Comparison of ENCODE assay signal across 8 cellular contexts in genomic region chr9:129146441-129146933, GRCh38. TPM values are rescaled to one million over a fixed set of nuclear protein-coding genes. Genes with fewer than 3 reads are reported as not detected.
DNase-seq lines count a peak whose midpoint lies in the region; ATAC-seq and TF ChIP-seq lines count a peak whose summit lies in the region.

No MANE protein-coding gene starts in this region.

- H3K79me2 ChIP-seq in GM23338 (replicated peaks; ENCODE audit: insufficient read depth) (peaks cover 2% of the 10 kb centered on the region), smooth muscle cell (ENCODE audit: low read depth) (peaks cover 18% of the 10 kb centered on the region)

- H4K20me1 ChIP-seq in GM23338 (replicated peaks; ENCODE audit: insufficient read depth) = peaks cover 9% of the 10 kb centered on the region
- H4K20me1 ChIP-seq in smooth muscle cell (ENCODE audit: low read depth) = peaks cover 22% of the 10 kb centered on the region

- ATAC-seq in GM23338 = peak; percentile 1; the same call in 1 of the 3 replicates
- ATAC-seq in GM18511 (IDR thresholded peaks at IDR 0.05; ENCODE audit: unreplicated experiment) = no peak
- no peak for ATAC-seq in HG03521 (IDR thresholded peaks at IDR 0.05; ENCODE audit: unreplicated experiment)

- no peaks in the 10 kb centered on the region for H3K9me3 Mint-ChIP-seq in GM23338

- H3K36me3 Mint-ChIP-seq in GM23338 (ENCODE audit: low read depth) = peaks cover 39% of the 10 kb centered on the region

- no peak for DNase-seq in GM23338 (ENCODE audit: low spot score)
- DNase-seq in caudate nucleus (lab: John Stamatoyannopoulos, UW) = peak in 14 of 61 donors; percentile 5 to 72 (median 22)
- DNase-seq in left kidney (ENCODE audit: low read depth, low spot score) = peak; percentile 33
- DNase-seq in smooth muscle cell (lab: John Stamatoyannopoulos, UW; ENCODE audit: unreplicated experiment) = no peak
- no peak for DNase-seq in DMS79 (lab: John Stamatoyannopoulos, UW)
- no peak for DNase-seq in NK-92 (lab: John Stamatoyannopoulos, UW; ENCODE audit: unreplicated experiment)

- H3K27ac ChIP-seq in GM23338 (ENCODE audit: low read depth) (peak overlapping the region; percentile 78), caudate nucleus (ENCODE audit: low read depth, low read length) (peak overlapping the region; percentile 78), smooth muscle cell (ENCODE audit: low read depth) (peak overlapping the region; percentile 77)

- H3K9me3 ChIP-seq in smooth muscle cell (replicated peaks; ENCODE audit: low read depth) = no peaks in the 10 kb centered on the region

- H3K4me1 Mint-ChIP-seq in GM23338 = peaks cover 54% of the 10 kb centered on the region

- no peak for TF ChIP-seq CTCF in GM23338 (conservative IDR thresholded peaks at IDR 0.05; ENCODE audit: low read depth in 2 of 2)
- TF ChIP-seq CTCF in smooth muscle cell (IDR thresholded peaks at IDR 0.05; ENCODE audit: borderline replicate concordance, insufficient read depth, poor library complexity, severe bottlenecking) = no peak

- WGBS in smooth muscle cell (ENCODE audit: low lambda C conversion rate) = 66% methylated on average over 8 of the region's 8 CpGs

- H3K4me1 ChIP-seq in GM23338 (ENCODE audit: insufficient read depth) (peaks cover 42% of the 10 kb centered on the region), smooth muscle cell (ENCODE audit: low read depth) (peaks cover 41% of the 10 kb centered on the region)

- H3K4me2 ChIP-seq in GM23338 = peak overlapping the region; percentile 38; the same call in 1 of the 2 replicates
- peak overlapping the region; percentile 71 for H3K4me2 ChIP-seq in smooth muscle cell

- H3K27me3 Mint-ChIP-seq in GM23338 (ENCODE audit: insufficient read depth, low read depth, poor library complexity) = peaks cover 24% of the 10 kb centered on the region

- H3K27me3 ChIP-seq in GM23338 (ENCODE audit: insufficient read depth) (no peaks in the 10 kb centered on the region), smooth muscle cell (ENCODE audit: low read depth) (no peaks in the 10 kb centered on the region)

- H3F3A ChIP-seq in GM23338 (replicated peaks; ENCODE audit: low read depth) = no peaks in the 10 kb centered on the region; the same call in 1 of the 2 replicates
- H3F3A ChIP-seq in smooth muscle cell (ENCODE audit: low read depth) = peaks cover 15% of the 10 kb centered on the region

- H3K9ac ChIP-seq in smooth muscle cell (ENCODE audit: low read depth) = peak overlapping the region; percentile 53

- H3K9me2 ChIP-seq in GM23338 (ENCODE audit: insufficient read depth) = no peaks in the 10 kb centered on the region

- H3K4me3 Mint-ChIP-seq in GM23338 = no peak overlapping the region; the same call in 2 of the 3 replicates

- peaks cover 6% of the 10 kb centered on the region for H3K36me3 ChIP-seq in GM23338 (ENCODE audit: insufficient read depth)
- H3K36me3 ChIP-seq in smooth muscle cell (ENCODE audit: low read depth) = no peaks in the 10 kb centered on the region

- H3K27ac Mint-ChIP-seq in GM23338 = peak overlapping the region; percentile 88

- H3K4me3 ChIP-seq in GM23338 (no peak overlapping the region), smooth muscle cell (no peak overlapping the region)

- H2AFZ ChIP-seq in GM23338 = no peak overlapping the region
- no peak overlapping the region for H2AFZ ChIP-seq in smooth muscle cell (ENCODE audit: low read depth)

TF ChIP-seq in GM23338, 12 proteins besides CTCF, POLR2A, EP300 and RAD21:
- no peak for TF ChIP-seq ZNF331 (CRISPR knock-in tag; IDR thresholded peaks at IDR 0.05; ENCODE audit: low read depth)
- TF ChIP-seq STAT1 (IDR thresholded peaks at IDR 0.05; ENCODE audit: unreplicated experiment) = no peak
- TF ChIP-seq ZNF114 (CRISPR knock-in tag; IDR thresholded peaks at IDR 0.05) = no peak
- no peak for TF ChIP-seq NANOG (IDR thresholded peaks at IDR 0.05; ENCODE audit: borderline replicate concordance)
- TF ChIP-seq EZH2 (IDR thresholded peaks at IDR 0.05; ENCODE audit: low read depth, unreplicated experiment) = no peak
- no peak for TF ChIP-seq EZH2phosphoT487 (IDR thresholded peaks at IDR 0.05; ENCODE audit: unreplicated experiment)
- TF ChIP-seq CREB1 (CRISPR knock-in tag; IDR thresholded peaks at IDR 0.05; ENCODE audit: low read depth) = no peak
TF ChIP-seq in GM23338: peak in this region for 0.

RNA-seq across cellular contexts. Expression of gene IER5L, which starts 31.6 kb away (rescaled TPM):
- total RNA-seq in GM23338 (2014; rRNA removed; shearing (Covaris generic)) = 0.90 and 1.2 TPM in 2 replicates
- polyA plus RNA-seq in GM23338 (2016; fragmentation: Nextera tagmentation; extraction: Ambion mirVana) (0.19 and 0.24 TPM in 2 replicates), smooth muscle cell (31.7 and 38.6 TPM in 2 replicates)
- 23.0 and 28.3 TPM in 2 replicates for total RNA-seq in smooth muscle cell

RNA-seq across cellular contexts. Expression of gene PTPA, which starts 35.3 kb away (rescaled TPM):
- 110 and 122 TPM in 2 replicates for total RNA-seq in GM23338 (2014; rRNA removed; shearing (Covaris generic))
- polyA plus RNA-seq in GM23338 (2016; fragmentation: Nextera tagmentation; extraction: Ambion mirVana) = 53.9 and 57.3 TPM in 2 replicates
- total RNA-seq in smooth muscle cell = 78.2 and 119 TPM in 2 replicates
- polyA plus RNA-seq in smooth muscle cell = 88.7 and 94.9 TPM in 2 replicates

RNA-seq across cellular contexts. Expression of gene CRAT, which starts 35.9 kb away (rescaled TPM):
- total RNA-seq in GM23338 (2014; rRNA removed; shearing (Covaris generic)) = 9.9 TPM in 2 replicates
- polyA plus RNA-seq in GM23338 (2016; fragmentation: Nextera tagmentation; extraction: Ambion mirVana) = 3.7 and 4.6 TPM in 2 replicates
- 20.0 and 24.3 TPM in 2 replicates for total RNA-seq in smooth muscle cell
- 38.4 and 52.3 TPM in 2 replicates for polyA plus RNA-seq in smooth muscle cell

Comparison
In these comparisons a context has a peak if more than half of its experiments do, and no peak if none do; other contexts are left out.
1. RNA of gene IER5L, which starts 31.6 kb away (total RNA-seq): 23.0 to 28.3 TPM in smooth muscle cell; 0.90 to 1.2 TPM in GM23338; every median in the first group is over 10 times any median in the second.
2. Peak in every context shown above with its lines, with median percentiles within 50 percentile points of each other: H3K27ac ChIP-seq.